In genomic region chr2:30764021-30764800, GRCh38 we compare ENCODE assay signal across 18 cellular contexts. TPM values are rescaled to one million over a fixed set of nuclear protein-coding genes. Genes with fewer than 3 reads are reported as not detected.
DNase-seq lines count a peak whose midpoint lies in the region; ATAC-seq, FAIRE-seq and TF ChIP-seq lines count a peak whose summit lies in the region.
"Had no signal": no experiment of that assay in that cellular context is flagged by ENCODE, and none has a peak within 500 bp of the region (broad histone marks: within the 10 kb centered on the region; RNA-seq: fewer than 3 reads in every experiment).

No MANE protein-coding gene starts in this region.

- WGBS in endodermal cell (ENCODE audit: insufficient coverage in 1 of 2, insufficient read length in 1 of 2), 2 experiments = 84 to 96% methylated on average over 7 to 12 of the region's 12 CpGs

- POLR2A ChIA-PET in CD8-positive, alpha-beta memory T cell (lab: Charles Lee) = no interaction called here

- peaks cover 8% of the 10 kb centered on the region for H3K36me3 ChIP-seq in endodermal cell (ENCODE audit: control insufficient read depth, insufficient read depth, low read length)
- H3K36me3 ChIP-seq in CD8-positive, alpha-beta memory T cell (ENCODE audit: insufficient read depth, low read length) = no peaks in the 10 kb centered on the region
- H3K36me3 ChIP-seq: HAP-1 had no signal

- H3K27me3 Mint-ChIP-seq in endodermal cell (ENCODE audit: insufficient read depth) = peaks cover 1% of the 10 kb centered on the region
- H3K27me3 Mint-ChIP-seq in progenitor cell of endocrine pancreas = no peaks in the 10 kb centered on the region
- peaks cover 2 to 26% of the 10 kb centered on the region in 2 donors for H3K27me3 Mint-ChIP-seq in CD8-positive, alpha-beta memory T cell

- H3K4me1 Mint-ChIP-seq in endodermal cell (peaks cover 2% of the 10 kb centered on the region), progenitor cell of endocrine pancreas (ENCODE audit: low read depth) (no peaks in the 10 kb centered on the region)
- H3K4me1 Mint-ChIP-seq in CD8-positive, alpha-beta memory T cell = peaks cover 0 to 2% (median 0%) of the 10 kb centered on the region in 3 donors

- H3K27ac ChIP-seq in endodermal cell (ENCODE audit: low read depth, low read length) = no peak overlapping the region
- no peak overlapping the region for H3K27ac ChIP-seq in CD8-positive, alpha-beta memory T cell (ENCODE audit: low read depth, low read length)

- DNase-seq in activated CD8-positive, alpha-beta memory T cell treated with anti-CD3 and anti-CD28 coated beads, Interleukin-2, amount 50 U/mL, for 4 hours = peak; percentile 10
- no peak for DNase-seq in activated CD8-positive, alpha-beta memory T cell treated with anti-CD3 and anti-CD28 coated beads, Interleukin-2, amount 50 U/mL, for 48 hours
- peak; percentile 30 for DNase-seq in endodermal cell
- no peak for DNase-seq in progenitor cell of endocrine pancreas (ENCODE audit: low spot score, unreplicated experiment)
- no peak for DNase-seq in urothelium cell line (ENCODE audit: low spot score)
- no peak for DNase-seq in CD8-positive, alpha-beta memory T cell
- DNase-seq in Right ventricle myocardium superior = no peak
- DNase-seq: 8988T; AML-193; C1 segment of cervical spinal cord; CD4-positive, alpha-beta memory T cell; COR-L47; DMS53; GF-D8 had no signal

- no peak overlapping the region for H3K27ac Mint-ChIP-seq in endodermal cell
- peak overlapping the region; percentile 11 for H3K27ac Mint-ChIP-seq in progenitor cell of endocrine pancreas
- H3K27ac Mint-ChIP-seq in CD8-positive, alpha-beta memory T cell = no peak overlapping the region
- H3K27ac Mint-ChIP-seq: CD4-positive, alpha-beta memory T cell had no signal

- H3K4me3 ChIP-seq in endodermal cell (ENCODE audit: low read length) = no peak overlapping the region
- no peak overlapping the region for H3K4me3 ChIP-seq in CD8-positive, alpha-beta memory T cell (ENCODE audit: low read length)
- H3K4me3 ChIP-seq: HAP-1 had no signal

- no peaks in the 10 kb centered on the region for H3K4me1 ChIP-seq in endodermal cell (ENCODE audit: control insufficient read depth, insufficient read depth, low read length)
- no peaks in the 10 kb centered on the region for H3K4me1 ChIP-seq in CD8-positive, alpha-beta memory T cell (ENCODE audit: insufficient read depth, low read length)
- H3K4me1 ChIP-seq: HAP-1 had no signal

- H3K4me3 Mint-ChIP-seq in endodermal cell = no peak overlapping the region
- no peak overlapping the region for H3K4me3 Mint-ChIP-seq in progenitor cell of endocrine pancreas (ENCODE audit: low read depth)
- H3K4me3 Mint-ChIP-seq in CD8-positive, alpha-beta memory T cell = no peak overlapping the region
- H3K4me3 Mint-ChIP-seq: CD4-positive, alpha-beta memory T cell had no signal

- peaks cover 42% of the 10 kb centered on the region for H3K36me3 Mint-ChIP-seq in endodermal cell (ENCODE audit: low read depth)
- H3K36me3 Mint-ChIP-seq in progenitor cell of endocrine pancreas (ENCODE audit: insufficient read depth) = no peaks in the 10 kb centered on the region
- H3K36me3 Mint-ChIP-seq in CD8-positive, alpha-beta memory T cell = no peaks in the 10 kb centered on the region
- H3K36me3 Mint-ChIP-seq: CD4-positive, alpha-beta memory T cell had no signal

- H3K9ac ChIP-seq in endodermal cell (ENCODE audit: extremely low read depth, low read length, poor library complexity, severe bottlenecking) = no peak overlapping the region

- ATAC-seq in GM19395 (IDR thresholded peaks at IDR 0.05; ENCODE audit: unreplicated experiment) (no peak), Right ventricle myocardium superior (ENCODE audit: poor library complexity) (no peak)

- no peaks in the 10 kb centered on the region for H3K27me3 ChIP-seq in endodermal cell (ENCODE audit: control insufficient read depth, insufficient read depth, low read length, poor library complexity, severe bottlenecking)
- H3K27me3 ChIP-seq in CD8-positive, alpha-beta memory T cell (ENCODE audit: insufficient read depth, low read length, poor library complexity, severe bottlenecking) = no peaks in the 10 kb centered on the region

- CTCF ChIA-PET in CD8-positive, alpha-beta memory T cell (lab: Charles Lee) = no interaction called here

- H3K9me3 Mint-ChIP-seq in endodermal cell (no peaks in the 10 kb centered on the region), progenitor cell of endocrine pancreas (ENCODE audit: low read depth) (no peaks in the 10 kb centered on the region)
- no peaks in the 10 kb centered on the region for H3K9me3 Mint-ChIP-seq in CD8-positive, alpha-beta memory T cell
- H3K9me3 Mint-ChIP-seq: CD4-positive, alpha-beta memory T cell had no signal

- TF ChIP-seq CTCF in endodermal cell (conservative IDR thresholded peaks at IDR 0.05) = no peak
- TF ChIP-seq CTCF in progenitor cell of endocrine pancreas (IDR thresholded peaks at IDR 0.05; ENCODE audit: unreplicated experiment) = no peak

- peak; percentile 61 for FAIRE-seq in urothelium cell line (lab: Jason Lieb, UNC)
- FAIRE-seq: GM19239, H1 had no signal

- no peaks in the 10 kb centered on the region for H3K9me3 ChIP-seq in endodermal cell (ENCODE audit: control insufficient read depth, low read length)
- H3K9me3 ChIP-seq in CD8-positive, alpha-beta memory T cell (ENCODE audit: low read length) = no peaks in the 10 kb centered on the region
- H3K9me3 ChIP-seq: HAP-1 had no signal

- intact Hi-C loops in Right ventricle myocardium superior (cut with DNase I) = no loop called here

RNA-seq across cellular contexts. Expression of gene CAPN13, which starts 43.0 kb away (rescaled TPM):
- 10 to 100 TPM; 29.5 to 38.6 TPM for total RNA-seq in endodermal cell
- polyA plus RNA-seq in endodermal cell (2013, experiment 1 of 2) = 1.1 TPM
- polyA plus RNA-seq in endodermal cell (2013, experiment 2 of 2) = 1.7 TPM
- total RNA-seq in progenitor cell of endocrine pancreas = 17.2 and 19.0 TPM in 2 replicates
- not detected for total RNA-seq in CD8-positive, alpha-beta memory T cell
- polyA plus RNA-seq in CD8-positive, alpha-beta memory T cell = not detected
- total RNA-seq in Right ventricle myocardium superior = not detected
- total RNA-seq: CD4-positive, alpha-beta memory T cell had no signal
- polyA plus RNA-seq: CD4-positive, alpha-beta memory T cell had no signal

Comparison
In these comparisons a context has a peak if more than half of its experiments do, and no peak if none do; other contexts are left out.
1. DNase-seq: peak in activated CD8-positive, alpha-beta memory T cell treated with anti-CD3 and anti-CD28 coated beads, Interleukin-2, amount 50 U/mL, for 4 hours (single experiment) and endodermal cell (single experiment); none in activated CD8-positive, alpha-beta memory T cell treated with anti-CD3 and anti-CD28 coated beads, Interleukin-2, amount 50 U/mL, for 48 hours (single experiment), progenitor cell of endocrine pancreas (single experiment), urothelium cell line (single experiment), CD8-positive, alpha-beta memory T cell (0 of 5) and Right ventricle myocardium superior (single experiment).
2. RNA of gene CAPN13, which starts 43.0 kb away (total RNA-seq): 29.5 to 38.6 TPM in endodermal cell and 17.2 to 19.0 TPM in progenitor cell of endocrine pancreas; not detected in CD8-positive, alpha-beta memory T cell and not detected in Right ventricle myocardium superior (single experiment); every median in the first group is over 10 times any median in the second.